In genomic region chr5:123549256-123549904, GRCh38 we compare ENCODE assay signal across 8 cellular contexts. TPM values are rescaled to one million over a fixed set of nuclear protein-coding genes. Genes with fewer than 3 reads are reported as not detected.
DNase-seq lines count a peak whose midpoint lies in the region; ATAC-seq lines count a peak whose summit lies in the region.

No MANE protein-coding gene starts in this region.

- H3K27me3 ChIP-seq in SJCRH30, result no peaks in the 10 kb centered on the region

- H3K36me3 Mint-ChIP-seq in activated naive CD4-positive, alpha-beta T cell treated with anti-CD3 and anti-CD28 coated beads for 36 hours (ENCODE audit: low read depth), result peaks cover 4% of the 10 kb centered on the region
- peaks cover 48% of the 10 kb centered on the region for H3K36me3 Mint-ChIP-seq in activated T-cell treated with anti-CD3 and anti-CD28 coated beads, Interleukin-2, amount 50 U/mL, for 24 hours (ENCODE audit: low read depth)

- H3K27ac ChIP-seq in SJCRH30, result no peak overlapping the region

- peaks cover 26% of the 10 kb centered on the region for H3K4me1 Mint-ChIP-seq in activated naive CD4-positive, alpha-beta T cell treated with anti-CD3 and anti-CD28 coated beads for 36 hours (ENCODE audit: low read depth)
- H3K4me1 Mint-ChIP-seq in activated T-cell treated with anti-CD3 and anti-CD28 coated beads, Interleukin-2, amount 50 U/mL, for 24 hours (ENCODE audit: low read depth), result peaks cover 51% of the 10 kb centered on the region

- no peaks in the 10 kb centered on the region for H3K9me3 ChIP-seq in SJCRH30 (replicated peaks)

- H3K27ac Mint-ChIP-seq in activated naive CD4-positive, alpha-beta T cell treated with anti-CD3 and anti-CD28 coated beads for 36 hours, result peak overlapping the region; percentile 71
- H3K27ac Mint-ChIP-seq in activated T-cell treated with anti-CD3 and anti-CD28 coated beads, Interleukin-2, amount 50 U/mL, for 24 hours, result peak overlapping the region; percentile 76

- no peaks in the 10 kb centered on the region for H3K4me1 ChIP-seq in SJCRH30

- no peaks in the 10 kb centered on the region for H3K27me3 Mint-ChIP-seq in activated naive CD4-positive, alpha-beta T cell treated with anti-CD3 and anti-CD28 coated beads for 36 hours (ENCODE audit: low read depth)
- no peaks in the 10 kb centered on the region for H3K27me3 Mint-ChIP-seq in activated T-cell treated with anti-CD3 and anti-CD28 coated beads, Interleukin-2, amount 50 U/mL, for 24 hours

- CTCF ChIA-PET in activated naive CD4-positive, alpha-beta T cell treated with anti-CD3 and anti-CD28 coated beads for 36 hours (lab: Charles Lee), result interaction anchor here (0.7 to 1.1 kb wide), 2 partner anchors 56 to 126 kb away, joined by 4 read pairs; partner anchors contain the start of gene CEP120

- H3K9me3 Mint-ChIP-seq in activated naive CD4-positive, alpha-beta T cell treated with anti-CD3 and anti-CD28 coated beads for 36 hours, result no peaks in the 10 kb centered on the region
- H3K9me3 Mint-ChIP-seq in activated T-cell treated with anti-CD3 and anti-CD28 coated beads, Interleukin-2, amount 50 U/mL, for 24 hours, result no peaks in the 10 kb centered on the region

- ATAC-seq in HG03469 (IDR thresholded peaks at IDR 0.05; ENCODE audit: unreplicated experiment), result peak; percentile 97

- peaks cover 19% of the 10 kb centered on the region for H3K36me3 ChIP-seq in SJCRH30

- DNase-seq in activated naive CD4-positive, alpha-beta T cell treated with anti-CD3 and anti-CD28 coated beads for 36 hours, result peak; percentile 71
- DNase-seq in activated naive CD4-positive, alpha-beta T cell treated with anti-CD3 and anti-CD28 coated beads, Interleukin-2, amount 50 U/mL, for 16 hours, result no peak
- DNase-seq in activated T-cell treated with anti-CD3 and anti-CD28 coated beads, Interleukin-2, amount 50 U/mL, for 24 hours, result peak; percentile 42
- DNase-seq in stimulated activated CD8-positive, alpha-beta memory T cell treated with anti-CD3 and anti-CD28 coated beads, Interleukin-15, amount 100 ng/mL, for 4 hours (ENCODE audit: low read depth in 2 of 2), result peak; percentile 17 to 28
- DNase-seq in AG20443 (ENCODE audit: low spot score), result no peak
- no peak for DNase-seq in SJCRH30
- DNase-seq in posterior cingulate gyrus, result no peak

- intact Hi-C loops in activated naive CD4-positive, alpha-beta T cell treated with anti-CD3 and anti-CD28 coated beads for 36 hours (cut with micrococcal nuclease), result loop anchor here (1.0 to 10.0 kb wide), 8 partner anchors 38 to 512 kb away; partner anchors contain the start of genes CEP120 and PPIC
- intact Hi-C loops in posterior cingulate gyrus (cut with DNase I), result no loop called here

- H3K4me3 Mint-ChIP-seq in activated naive CD4-positive, alpha-beta T cell treated with anti-CD3 and anti-CD28 coated beads for 36 hours, result no peak overlapping the region
- H3K4me3 Mint-ChIP-seq in activated T-cell treated with anti-CD3 and anti-CD28 coated beads, Interleukin-2, amount 50 U/mL, for 24 hours, result peak overlapping the region; percentile 17

- H3K4me3 ChIP-seq in SJCRH30, result no peak overlapping the region

RNA-seq across cellular contexts. Expression of gene CSNK1G3, which starts 37.4 kb away (rescaled TPM):
- 10 to 100 TPM; 31.9 to 33.8 TPM for total RNA-seq in activated naive CD4-positive, alpha-beta T cell treated with anti-CD3 and anti-CD28 coated beads for 36 hours
- 68.6 and 72.8 TPM in 2 replicates for total RNA-seq in SJCRH30 (2014; rRNA removed; shearing (Covaris generic))

Comparison
In these comparisons a context has a peak if more than half of its experiments do, and no peak if none do; other contexts are left out.
1. DNase-seq: peak in activated naive CD4-positive, alpha-beta T cell treated with anti-CD3 and anti-CD28 coated beads for 36 hours (single experiment), activated T-cell treated with anti-CD3 and anti-CD28 coated beads, Interleukin-2, amount 50 U/mL, for 24 hours (single experiment) and stimulated activated CD8-positive, alpha-beta memory T cell treated with anti-CD3 and anti-CD28 coated beads, Interleukin-15, amount 100 ng/mL, for 4 hours (2 of 2); none in activated naive CD4-positive, alpha-beta T cell treated with anti-CD3 and anti-CD28 coated beads, Interleukin-2, amount 50 U/mL, for 16 hours (single experiment), AG20443 (single experiment), SJCRH30 (0 of 2) and posterior cingulate gyrus (0 of 10).